In genomic region chr9:18360005-18360404, GRCh38 we compare ENCODE assay signal across 1 cellular context.
TF ChIP-seq lines count a peak whose summit lies in the region.

No MANE protein-coding gene starts in this region.

TF ChIP-seq in WTC11, 78 proteins besides CTCF, POLR2A, EP300 and RAD21:
- no peak for TF ChIP-seq ZNF532 (CRISPR knock-in tag; IDR thresholded peaks at IDR 0.05; ENCODE audit: borderline replicate concordance)
- no peak for TF ChIP-seq ZNF416 (CRISPR knock-in tag; IDR thresholded peaks at IDR 0.05)
- no peak for TF ChIP-seq ELF4 (CRISPR knock-in tag; IDR thresholded peaks at IDR 0.05; ENCODE audit: low read depth)
TF ChIP-seq in WTC11: peak in this region for 0.
